Comparison of ENCODE assay signal across 8 cellular contexts in genomic region chr2:237669628-237670351, GRCh38.
DNase-seq lines count a peak whose midpoint lies in the region; ATAC-seq and TF ChIP-seq lines count a peak whose summit lies in the region.

No MANE protein-coding gene starts in this region.

- peak; percentile 86 for DNase-seq in ELR (ENCODE audit: low read depth)
- peak; percentile 50 to 83 for DNase-seq in NCI-H526 (lab: John Stamatoyannopoulos, UW)
- DNase-seq in fibroblast of mammary gland (ENCODE audit: low read depth), result peak; percentile 100
- DNase-seq in activated CD8-positive, alpha-beta memory T cell treated with anti-CD3 and anti-CD28 coated beads, Interleukin-2, amount 50 U/mL, for 48 hours, result no peak
- DNase-seq in activated CD4-positive, alpha-beta T cell treated with anti-CD3 and anti-CD28 coated beads, Interleukin-2, amount 50 U/mL, for 48 hours, result no peak

- TF ChIP-seq CTCF in fibroblast of mammary gland (conservative IDR thresholded peaks at IDR 0.05; ENCODE audit: control insufficient read depth, insufficient read depth, low read depth, low read length), result no peak

- peaks cover 16% of the 10 kb centered on the region for H3K4me1 ChIP-seq in rectal smooth muscle tissue (ENCODE audit: control insufficient read depth, insufficient read depth, low read length)

- H3K4me3 ChIP-seq in fibroblast of mammary gland (ENCODE audit: control insufficient read depth, low read depth, low read length) (no peak overlapping the region), rectal smooth muscle tissue (ENCODE audit: low read length) (peak overlapping the region; percentile 26)

- H3K36me3 ChIP-seq in rectal smooth muscle tissue (ENCODE audit: control insufficient read depth, insufficient read depth, low read length), result no peaks in the 10 kb centered on the region

- no peaks in the 10 kb centered on the region for H3K27me3 ChIP-seq in rectal smooth muscle tissue (ENCODE audit: control insufficient read depth, insufficient read depth, low read length)

- ATAC-seq in HG02763 (IDR thresholded peaks at IDR 0.05; ENCODE audit: unreplicated experiment) (peak; percentile 67), HG02840 (IDR thresholded peaks at IDR 0.05; ENCODE audit: low FRiP score, unreplicated experiment) (no peak)

- H3K9ac ChIP-seq in rectal smooth muscle tissue (ENCODE audit: low read length), result no peak overlapping the region

- peak overlapping the region; percentile 60 for H3K27ac ChIP-seq in rectal smooth muscle tissue (ENCODE audit: low read depth, low read length)

Comparison
In these comparisons a context has a peak if more than half of its experiments do, and no peak if none do; other contexts are left out.
1. DNase-seq: peak in ELR (single experiment), NCI-H526 (2 of 2) and fibroblast of mammary gland (single experiment); none in activated CD8-positive, alpha-beta memory T cell treated with anti-CD3 and anti-CD28 coated beads, Interleukin-2, amount 50 U/mL, for 48 hours (single experiment) and activated CD4-positive, alpha-beta T cell treated with anti-CD3 and anti-CD28 coated beads, Interleukin-2, amount 50 U/mL, for 48 hours (0 of 2).